Comparison of ENCODE assay signal across 19 cellular contexts in genomic region chr4:26533685-26534084, GRCh38. TPM values are rescaled to one million over a fixed set of nuclear protein-coding genes. Genes with fewer than 3 reads are reported as not detected.
A peak's percentile ranks its signal among the peaks of the same experiment; 100 is the strongest.
DNase-seq lines count a peak whose midpoint lies in the region; ATAC-seq, FAIRE-seq and TF ChIP-seq lines count a peak whose summit lies in the region.
"Had no signal": no experiment of that assay in that cellular context is flagged by ENCODE, and none has a peak within 500 bp of the region (broad histone marks: within the 10 kb centered on the region; RNA-seq: fewer than 3 reads in every experiment).

No MANE protein-coding gene starts in this region.

- H3K9me2 ChIP-seq in GM23338 (ENCODE audit: insufficient read depth), result peaks cover 13% of the 10 kb centered on the region; the same call in 1 of the 2 replicates

- no peaks in the 10 kb centered on the region for H3K36me3 Mint-ChIP-seq in GM23338 (ENCODE audit: low read depth)

- peak overlapping the region; percentile 78 for H2AFZ ChIP-seq in GM23338
- H2AFZ ChIP-seq: GM23248 had no signal

- ATAC-seq in GM23338, result peak; percentile 63
- ATAC-seq: A549 had no signal

- H3K27ac Mint-ChIP-seq in GM23338, result no peak overlapping the region
- H3K27ac Mint-ChIP-seq: CD4-positive, alpha-beta T cell had no signal

- no peaks in the 10 kb centered on the region for H3K79me2 ChIP-seq in GM23338 (replicated peaks; ENCODE audit: insufficient read depth)

- no peak overlapping the region for H3K4me3 ChIP-seq in GM23338
- no peak overlapping the region for H3K4me3 ChIP-seq in bronchial epithelial cell (ENCODE audit: low read depth, low read length)
- H3K4me3 ChIP-seq: A549, GM23248, HAP-1 had no signal

- peaks cover 5% of the 10 kb centered on the region; the same call in 1 of the 3 replicates for H3K9me3 Mint-ChIP-seq in GM23338
- H3K9me3 Mint-ChIP-seq: CD4-positive, alpha-beta T cell had no signal

- no peak overlapping the region for H3K4me2 ChIP-seq in GM23338
- H3K4me2 ChIP-seq: A549 had no signal

- H4K20me1 ChIP-seq in GM23338 (replicated peaks; ENCODE audit: insufficient read depth), result no peaks in the 10 kb centered on the region

- TF ChIP-seq CTCF in GM23338 (conservative IDR thresholded peaks at IDR 0.05; ENCODE audit: low read depth in 2 of 2) (no peak), bronchial epithelial cell (IDR thresholded peaks at IDR 0.05; ENCODE audit: insufficient read depth, low read length, severe bottlenecking) (no peak)

- FAIRE-seq in bronchial epithelial cell (lab: Jason Lieb, UNC), result peak; percentile 36
- FAIRE-seq: A549, D721Med, G401.6, GM12891 had no signal

- no peak overlapping the region for H3K27ac ChIP-seq in GM23338 (ENCODE audit: low read depth)
- H3K27ac ChIP-seq: 22Rv1, A549, C4-2B, GM23248 had no signal

- H3K27me3 ChIP-seq in GM23338 (ENCODE audit: insufficient read depth) (no peaks in the 10 kb centered on the region), bronchial epithelial cell (ENCODE audit: control insufficient read depth, insufficient read depth, low read length) (no peaks in the 10 kb centered on the region)

- DNase-seq in GM23338 (ENCODE audit: low spot score) (peak; percentile 42), bronchial epithelial cell (ENCODE audit: low read depth) (no peak), iPS DF 19.7 (ENCODE audit: low read depth, low spot score) (peak; percentile 12), retina (peak; percentile 8), middle frontal gyrus (ENCODE audit: extremely low spot score, low spot score) (no peak), NCI-H1436 (lab: John Stamatoyannopoulos, UW) (no peak)
- DNase-seq in stimulated activated CD4-positive, alpha-beta T cell treated with anti-CD3 and anti-CD28 coated beads, Interleukin-4, amount 100 ng/mL, for 1 hour, result no peak
- DNase-seq: AML-193; Caco-2; CD4-positive, alpha-beta T cell; GM23248 had no signal

- H3K4me1 ChIP-seq in GM23338 (ENCODE audit: insufficient read depth), result no peaks in the 10 kb centered on the region
- H3K4me1 ChIP-seq: A549, Caco-2 had no signal

- H3K4me1 Mint-ChIP-seq in GM23338, result peaks cover 21% of the 10 kb centered on the region

- H3K36me3 ChIP-seq in GM23338 (ENCODE audit: insufficient read depth), result no peaks in the 10 kb centered on the region
- no peaks in the 10 kb centered on the region for H3K36me3 ChIP-seq in bronchial epithelial cell (ENCODE audit: control insufficient read depth, insufficient read depth, low read length)
- H3K36me3 ChIP-seq: HAP-1 had no signal

- H3K27me3 Mint-ChIP-seq in GM23338 (ENCODE audit: insufficient read depth, low read depth, poor library complexity), result no peaks in the 10 kb centered on the region
- H3K27me3 Mint-ChIP-seq: CD4-positive, alpha-beta T cell had no signal

- no peak overlapping the region for H3K4me3 Mint-ChIP-seq in GM23338
- H3K4me3 Mint-ChIP-seq: CD4-positive, alpha-beta T cell had no signal

- no peaks in the 10 kb centered on the region for H3F3A ChIP-seq in GM23338 (replicated peaks; ENCODE audit: low read depth)

TF ChIP-seq in GM23338, 12 proteins besides CTCF, POLR2A, EP300 and RAD21:
- TF ChIP-seq EZH2 (IDR thresholded peaks at IDR 0.05; ENCODE audit: low read depth, unreplicated experiment) (no peak), STAT1 (IDR thresholded peaks at IDR 0.05; ENCODE audit: unreplicated experiment) (no peak), EZH2phosphoT487 (IDR thresholded peaks at IDR 0.05; ENCODE audit: unreplicated experiment) (no peak), CREB1 (CRISPR knock-in tag; IDR thresholded peaks at IDR 0.05; ENCODE audit: low read depth) (no peak), ZNF331 (CRISPR knock-in tag; IDR thresholded peaks at IDR 0.05; ENCODE audit: low read depth) (no peak), POLR2AphosphoS5 (IDR thresholded peaks at IDR 0.05; ENCODE audit: low read depth) (no peak)

RNA-seq across cellular contexts. Expression of gene CCKAR, which starts 43.4 kb away (rescaled TPM):
- total RNA-seq in GM23338 (2014; rRNA removed; shearing (Covaris generic)), result not detected in 2 replicates
- polyA plus RNA-seq in GM23338 (2016; fragmentation: Nextera tagmentation; extraction: Ambion mirVana), result not detected in 2 replicates
- total RNA-seq in bronchial epithelial cell, result not detected in 2 replicates
- total RNA-seq: CD4-positive, alpha-beta T cell; GM23248; HT-29 had no signal
- polyA plus RNA-seq: A549, GM23248 had no signal

RNA-seq across cellular contexts. Expression of gene TBC1D19, which starts 50.2 kb away (rescaled TPM):
- 4.0 and 4.3 TPM in 2 replicates for total RNA-seq in GM23338 (2014; rRNA removed; shearing (Covaris generic))
- polyA plus RNA-seq in GM23338 (2016; fragmentation: Nextera tagmentation; extraction: Ambion mirVana), result 1.1 and 1.9 TPM in 2 replicates
- total RNA-seq in bronchial epithelial cell, result 9.7 and 10.6 TPM in 2 replicates

Comparison
In these comparisons a context has a peak if more than half of its experiments do, and no peak if none do; other contexts are left out.
1. DNase-seq: peak in GM23338 (single experiment), iPS DF 19.7 (single experiment) and retina (single experiment); none in bronchial epithelial cell (single experiment), middle frontal gyrus (single experiment), NCI-H1436 (single experiment) and stimulated activated CD4-positive, alpha-beta T cell treated with anti-CD3 and anti-CD28 coated beads, Interleukin-4, amount 100 ng/mL, for 1 hour (single experiment).